In the genomic region with DNA sequence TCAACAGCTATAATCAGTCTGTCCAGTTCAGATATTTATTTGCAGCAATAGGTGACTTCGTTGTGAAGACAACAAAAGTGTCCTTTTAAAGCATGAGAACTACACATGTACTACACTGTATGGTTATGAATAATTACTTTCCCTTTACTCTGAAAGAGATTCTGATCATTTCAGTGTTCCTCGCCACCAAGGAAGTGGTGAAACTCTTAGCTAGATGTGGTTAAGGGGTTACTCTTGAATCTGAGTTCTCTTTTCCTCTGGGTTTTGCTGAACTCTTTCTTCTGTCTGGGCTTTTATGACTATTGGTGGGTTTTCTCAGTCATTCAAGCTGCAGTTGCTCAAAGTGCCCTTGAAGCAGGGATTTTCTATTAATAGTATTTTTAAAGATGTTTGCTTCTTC, we compare ENCODE assay signal across 11 cellular contexts.
DNase-seq lines count a peak whose midpoint lies in the region; ATAC-seq and TF ChIP-seq lines count a peak whose summit lies in the region.
"Had no signal": no experiment of that assay in that cellular context is flagged by ENCODE, and none has a peak within 500 bp of the region (broad histone marks: within the 10 kb centered on the region; RNA-seq: fewer than 3 reads in every experiment).

No MANE protein-coding gene starts in this region.

- H3K9me3 Mint-ChIP-seq in glutamatergic neuron (ENCODE audit: unreplicated experiment), result no peaks in the 10 kb centered on the region

- no peak overlapping the region for H3K27ac ChIP-seq in stomach
- H3K27ac ChIP-seq: right lobe of liver, vagina had no signal

- CTCF ChIA-PET in GM10248 (lab: Yijun Ruan, JAX), result no interaction called here

- H3K4me1 ChIP-seq in stomach, result peaks cover 0 to 5% (median 0%) of the 10 kb centered on the region in 4 donors
- H3K4me1 ChIP-seq: right lobe of liver had no signal

- H3K4me3 Mint-ChIP-seq in T-helper 17 cell (peak overlapping the region; percentile 84), glutamatergic neuron (ENCODE audit: unreplicated experiment) (no peak overlapping the region)

- no peaks in the 10 kb centered on the region for H3K36me3 ChIP-seq in stomach
- H3K36me3 ChIP-seq: heart right ventricle, right lobe of liver, vagina had no signal

- H3K36me3 Mint-ChIP-seq in T-helper 17 cell (ENCODE audit: low read depth) (no peaks in the 10 kb centered on the region), glutamatergic neuron (ENCODE audit: unreplicated experiment) (no peaks in the 10 kb centered on the region)

- no peaks in the 10 kb centered on the region for H3K27me3 ChIP-seq in stomach
- H3K27me3 ChIP-seq: heart right ventricle, right lobe of liver, vagina had no signal

- H3K27ac Mint-ChIP-seq in T-helper 17 cell, result no peak overlapping the region
- H3K27ac Mint-ChIP-seq in glutamatergic neuron (ENCODE audit: unreplicated experiment), result no peak overlapping the region

- ATAC-seq in GM19351 (IDR thresholded peaks at IDR 0.05; ENCODE audit: unreplicated experiment) (peak; percentile 98), HG03066 (IDR thresholded peaks at IDR 0.05; ENCODE audit: low read depth, unreplicated experiment) (peak; percentile 96), T-helper 17 cell (peak; percentile 93), omental fat pad (ENCODE audit: low FRiP score) (no peak)

- TF ChIP-seq EP300 in stomach (IDR thresholded peaks at IDR 0.05), result no peak

- POLR2A ChIA-PET in GM10248 (lab: Yijun Ruan, JAX), result no interaction called here

- WGBS in stomach, 5 donors, result 46 to 65% (median 53%) methylated on average over 2 of the region's 2 CpGs

- TF ChIP-seq CTCF in GM10248 (IDR thresholded peaks at IDR 0.05; ENCODE audit: control extremely low read depth, extremely low read depth, low read depth, missing control alignments) (no peak), stomach (IDR thresholded peaks at IDR 0.05) (no peak), glutamatergic neuron (IDR thresholded peaks at IDR 0.05; ENCODE audit: partially characterized antibody, unreplicated experiment) (no peak), omental fat pad (IDR thresholded peaks at IDR 0.05) (no peak)

- H3K9me3 ChIP-seq in T-helper 17 cell (ENCODE audit: control insufficient read depth, low read length, poor library complexity, severe bottlenecking) (no peaks in the 10 kb centered on the region), stomach (no peaks in the 10 kb centered on the region)
- H3K9me3 ChIP-seq: heart right ventricle, right lobe of liver, vagina had no signal

- no peak for TF ChIP-seq POLR2A in stomach (IDR thresholded peaks at IDR 0.05)

- intact Hi-C loops in stomach (cut with DNase I; ENCODE audit: low total_unique reads), result no loop called here

- H3K4me1 Mint-ChIP-seq in T-helper 17 cell (peaks cover 29% of the 10 kb centered on the region), glutamatergic neuron (ENCODE audit: low read depth, unreplicated experiment) (no peaks in the 10 kb centered on the region)

- H3K4me3 ChIP-seq in stomach, result no peak overlapping the region
- H3K4me3 ChIP-seq: heart right ventricle, right lobe of liver, vagina had no signal

- peak; percentile 22 for DNase-seq in GM10248 (ENCODE audit: extremely low spot score)
- DNase-seq in T-helper 17 cell, result no peak
- no peak for DNase-seq in stomach
- no peak for DNase-seq in glutamatergic neuron
- DNase-seq in omental fat pad (ENCODE audit: low spot score), result no peak
- no peak for DNase-seq in cerebellar cortex (ENCODE audit: low spot score)
- DNase-seq: heart right ventricle, right lobe of liver had no signal

- H3K27me3 Mint-ChIP-seq in T-helper 17 cell (peaks cover 34% of the 10 kb centered on the region), glutamatergic neuron (ENCODE audit: unreplicated experiment) (peaks cover 5% of the 10 kb centered on the region)
